ENCODE assay signal across 9 cellular contexts in the genomic region with DNA sequence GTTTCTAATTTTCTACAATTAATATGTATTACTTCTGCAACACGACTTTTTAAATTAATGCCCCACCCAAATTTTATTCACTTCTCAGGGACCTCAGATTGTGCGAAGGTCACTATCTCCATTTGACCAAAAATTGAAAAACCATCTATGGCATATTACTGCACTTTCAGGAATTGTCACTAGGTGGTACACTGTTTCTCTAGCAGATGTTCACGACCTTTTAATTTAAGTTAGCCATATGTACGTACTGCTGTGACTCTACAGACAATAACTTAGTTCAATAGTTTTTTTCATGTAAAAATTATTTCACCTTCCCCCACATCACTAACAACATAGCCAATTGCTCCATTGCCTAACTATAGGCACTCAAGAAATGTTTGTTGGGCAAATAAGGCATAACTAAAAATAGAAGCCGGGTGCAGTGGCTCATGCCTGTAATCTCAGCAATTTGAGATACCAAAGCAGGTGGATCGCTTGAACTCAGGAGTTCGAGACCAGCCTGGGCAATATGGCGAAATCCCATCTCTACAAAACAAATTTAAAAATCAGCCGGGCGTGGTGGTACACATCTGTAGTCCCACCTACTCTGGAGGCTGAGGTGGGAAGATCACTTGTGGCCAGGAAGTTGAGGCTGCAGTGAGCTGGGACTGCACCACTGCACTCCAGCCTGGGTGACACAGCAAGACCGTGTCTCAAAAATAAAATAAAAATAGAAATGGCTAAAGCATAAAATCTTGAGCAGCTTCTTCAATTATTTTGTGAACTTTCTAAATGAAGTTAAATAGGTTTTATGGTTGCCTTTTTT.
A peak's percentile ranks its signal among the peaks of the same experiment; 100 is the strongest.
DNase-seq lines count a peak whose midpoint lies in the region; ATAC-seq, FAIRE-seq and TF ChIP-seq lines count a peak whose summit lies in the region.
"Had no signal": no experiment of that assay in that cellular context is flagged by ENCODE, and none has a peak within 500 bp of the region (broad histone marks: within the 10 kb centered on the region; RNA-seq: fewer than 3 reads in every experiment).

No MANE protein-coding gene starts in this region.

- peaks cover 3 to 18% of the 10 kb centered on the region in 2 experiments; a peak in 3 of 4 replicates for H3K4me1 ChIP-seq in HCT116 (ENCODE audit: control insufficient read depth in 1 of 2, insufficient read depth in 2 of 2, low read length in 2 of 2)
- H3K4me1 ChIP-seq in astrocyte (ENCODE audit: insufficient read depth, low read length) = no peaks in the 10 kb centered on the region

- H3K4me1 Mint-ChIP-seq in astrocyte (ENCODE audit: low read depth, unreplicated experiment) (no peaks in the 10 kb centered on the region), mesothelial cell of epicardium (no peaks in the 10 kb centered on the region)
- H3K4me1 Mint-ChIP-seq in activated CD4-positive, alpha-beta memory T cell treated with anti-CD3 and anti-CD28 coated beads for 36 hours (ENCODE audit: low read depth) = no peaks in the 10 kb centered on the region
- H3K4me1 Mint-ChIP-seq: central memory CD8-positive, alpha-beta T cell had no signal

- H3K27ac ChIP-seq in HCT116 (ENCODE audit: low read depth, low read length) (no peak overlapping the region), astrocyte (ENCODE audit: low read depth, low read length) (no peak overlapping the region)

- RAD21 ChIA-PET in HCT116 (lab: Charles Lee; ENCODE audit: low non-redundant PET in 1 of 2, low total read pairs in 2 of 2, uncharacterized antibody in 2 of 2, unreplicated experiment in 2 of 2) = no interaction called here

- no peaks in the 10 kb centered on the region for H3K79me2 ChIP-seq in HCT116 (ENCODE audit: insufficient read depth, low read length)
- H3K79me2 ChIP-seq in astrocyte (ENCODE audit: insufficient read depth, low read length) = no peaks in the 10 kb centered on the region

- H3K4me3 ChIP-seq in HCT116 (replicated peaks in 1 of 2; ENCODE audit: low read depth in 1 of 2, low read length in 2 of 2) (no peak overlapping the region), astrocyte (ENCODE audit: insufficient read depth, low read depth, low read length) (no peak overlapping the region)

- TF ChIP-seq CTCF in HCT116 (IDR thresholded peaks at IDR 0.05 in 2 of 3, conservative IDR thresholded peaks at IDR 0.05 in 1 of 3; ENCODE audit: borderline replicate concordance in 1 of 3, insufficient read depth in 1 of 3, low read depth in 2 of 3, low read length in 2 of 3) = peak; percentile 32 to 69 (median 64); a peak in 5 of 6 replicates
- TF ChIP-seq CTCF in astrocyte (IDR thresholded peaks at IDR 0.05; ENCODE audit: insufficient read depth, low read depth, low read length) = peak; percentile 59
- peak; percentile 77 for TF ChIP-seq CTCF in mesothelial cell of epicardium (IDR thresholded peaks at IDR 0.05; ENCODE audit: unreplicated experiment)

- H4K20me1 ChIP-seq in HCT116 (ENCODE audit: insufficient read depth) (no peaks in the 10 kb centered on the region), astrocyte (ENCODE audit: insufficient read depth, low read length) (no peaks in the 10 kb centered on the region)

- FAIRE-seq in astrocyte (lab: Jason Lieb, UNC) = no peak

- no peaks in the 10 kb centered on the region for H3K9me3 Mint-ChIP-seq in astrocyte (ENCODE audit: unreplicated experiment)
- H3K9me3 Mint-ChIP-seq in mesothelial cell of epicardium = no peaks in the 10 kb centered on the region
- H3K9me3 Mint-ChIP-seq in activated CD4-positive, alpha-beta memory T cell treated with anti-CD3 and anti-CD28 coated beads for 36 hours = no peaks in the 10 kb centered on the region
- H3K9me3 Mint-ChIP-seq: central memory CD8-positive, alpha-beta T cell had no signal

- no peaks in the 10 kb centered on the region for H3K27me3 Mint-ChIP-seq in astrocyte (ENCODE audit: low read depth, unreplicated experiment)
- no peaks in the 10 kb centered on the region for H3K27me3 Mint-ChIP-seq in mesothelial cell of epicardium (ENCODE audit: low read depth)
- peaks cover 2% of the 10 kb centered on the region for H3K27me3 Mint-ChIP-seq in activated CD4-positive, alpha-beta memory T cell treated with anti-CD3 and anti-CD28 coated beads for 36 hours

- H3K9me3 ChIP-seq in HCT116 (ENCODE audit: control insufficient read depth in 1 of 2, insufficient read depth in 1 of 2, low read depth in 1 of 2, low read length in 2 of 2) (no peaks in the 10 kb centered on the region), astrocyte (ENCODE audit: insufficient read depth, low read depth, low read length) (no peaks in the 10 kb centered on the region)

- H3K36me3 ChIP-seq in HCT116 (ENCODE audit: control insufficient read depth in 1 of 2, insufficient read depth in 2 of 2, low read length in 2 of 2) (no peaks in the 10 kb centered on the region), astrocyte (ENCODE audit: insufficient read depth, low read length) (no peaks in the 10 kb centered on the region)

- no peaks in the 10 kb centered on the region for H3K36me3 Mint-ChIP-seq in astrocyte (ENCODE audit: low read depth, unreplicated experiment)
- H3K36me3 Mint-ChIP-seq in mesothelial cell of epicardium = no peaks in the 10 kb centered on the region
- no peaks in the 10 kb centered on the region for H3K36me3 Mint-ChIP-seq in activated CD4-positive, alpha-beta memory T cell treated with anti-CD3 and anti-CD28 coated beads for 36 hours

- BruUV-seq in HCT116 (replicated peaks; lab: Mats Ljungman, UMichigan) = no TSS peak

- peak; percentile 82 for ATAC-seq in HCT116
- ATAC-seq in HG03457 (IDR thresholded peaks at IDR 0.05; ENCODE audit: unreplicated experiment) = no peak

- no peaks in the 10 kb centered on the region for H3K9me2 ChIP-seq in HCT116 (ENCODE audit: insufficient read depth)

- TF ChIP-seq RAD21 in HCT116 (IDR thresholded peaks at IDR 0.05; ENCODE audit: low read depth) = peak; percentile 58

- H2AFZ ChIP-seq in HCT116 (ENCODE audit: low read depth, low read length, poor library complexity, severe bottlenecking) (peak overlapping the region; percentile 96), astrocyte (ENCODE audit: low read depth, low read length) (no peak overlapping the region)

- CTCF ChIA-PET in HCT116 (lab: Charles Lee) = no interaction called here
- CTCF ChIA-PET in activated CD4-positive, alpha-beta memory T cell treated with anti-CD3 and anti-CD28 coated beads for 36 hours (lab: Charles Lee) = interaction anchor here (0.8 to 1.5 kb wide), 2 partner anchors 17 to 226 kb away, joined by 3 read pairs; no protein-coding TSS in a partner anchor

- no peak for TF ChIP-seq POLR2A in HCT116 (IDR thresholded peaks at IDR 0.05; ENCODE audit: borderline replicate concordance, extremely low read depth, insufficient read depth, insufficient read length)

- DNase-seq in NCI-H510A treated with DMSO at 0.1 percent for 48 hours (lab: John Stamatoyannopoulos, UW) (peak; percentile 95), NCI-H510A (lab: John Stamatoyannopoulos, UW) (no peak), HCT116 (ENCODE audit: low read depth, low spot score) (peak; percentile 32), NCI-H146 (lab: John Stamatoyannopoulos, UW) (peak; percentile 19), astrocyte (ENCODE audit: low read depth) (peak; percentile 5), mesothelial cell of epicardium (ENCODE audit: low spot score in 2 of 2, unreplicated experiment in 2 of 2) (no peak)
- no peak for DNase-seq in activated CD4-positive, alpha-beta memory T cell treated with anti-CD3 and anti-CD28 coated beads for 36 hours

- no peak overlapping the region for H3K27ac Mint-ChIP-seq in astrocyte (ENCODE audit: unreplicated experiment)
- no peak overlapping the region for H3K27ac Mint-ChIP-seq in mesothelial cell of epicardium
- no peak overlapping the region for H3K27ac Mint-ChIP-seq in activated CD4-positive, alpha-beta memory T cell treated with anti-CD3 and anti-CD28 coated beads for 36 hours

- H3K27me3 ChIP-seq in HCT116 (ENCODE audit: insufficient read depth, low read length) (no peaks in the 10 kb centered on the region), astrocyte (ENCODE audit: insufficient read depth, low read length) (no peaks in the 10 kb centered on the region)

- H3K9ac ChIP-seq in HCT116 (ENCODE audit: low read length) (no peak overlapping the region), astrocyte (ENCODE audit: low read length) (no peak overlapping the region)

- POLR2A ChIA-PET in HCT116 (lab: Charles Lee) = no interaction called here
- POLR2A ChIA-PET in activated CD4-positive, alpha-beta memory T cell treated with anti-CD3 and anti-CD28 coated beads for 36 hours (lab: Charles Lee) = no interaction called here

- H3K4me3 Mint-ChIP-seq in astrocyte (ENCODE audit: unreplicated experiment) = no peak overlapping the region
- H3K4me3 Mint-ChIP-seq in mesothelial cell of epicardium = no peak overlapping the region
- no peak overlapping the region for H3K4me3 Mint-ChIP-seq in activated CD4-positive, alpha-beta memory T cell treated with anti-CD3 and anti-CD28 coated beads for 36 hours
- H3K4me3 Mint-ChIP-seq: central memory CD8-positive, alpha-beta T cell had no signal

- intact Hi-C loops in HCT116 (cut with micrococcal nuclease) = loop anchor here (2.0 to 10.0 kb wide), 2 partner anchors 268 to 1474 kb away; no protein-coding TSS in a partner anchor
- intact Hi-C loops in activated CD4-positive, alpha-beta memory T cell treated with anti-CD3 and anti-CD28 coated beads for 36 hours (cut with micrococcal nuclease) = no loop called here

- peak overlapping the region; percentile 47 for H3K4me2 ChIP-seq in HCT116 (ENCODE audit: low read length)
- H3K4me2 ChIP-seq in astrocyte (ENCODE audit: low read length) = no peak overlapping the region

TF ChIP-seq in HCT116, 20 proteins besides CTCF, POLR2A, EP300 and RAD21:
- no peak for TF ChIP-seq CEBPB (IDR thresholded peaks at IDR 0.05; ENCODE audit: low read depth)
- no peak for TF ChIP-seq ZNF274 (IDR thresholded peaks at IDR 0.05; ENCODE audit: low read depth, low read length)
- 0 out of 2 replicates have a peak, but pooled peaks have one; percentile 26 for TF ChIP-seq SRF (IDR thresholded peaks at IDR 0.05; ENCODE audit: low read depth)
TF ChIP-seq in HCT116: peak in this region for 1.

Comparison
In these comparisons a context has a peak if more than half of its experiments do, and no peak if none do; other contexts are left out.
1. DNase-seq: peak in NCI-H510A treated with DMSO at 0.1 percent for 48 hours (single experiment), HCT116 (single experiment), NCI-H146 (single experiment) and astrocyte (single experiment); none in NCI-H510A (single experiment), mesothelial cell of epicardium (0 of 2) and activated CD4-positive, alpha-beta memory T cell treated with anti-CD3 and anti-CD28 coated beads for 36 hours (single experiment).
2. Peak in every context shown above with its lines, with median percentiles within 50 percentile points of each other: CTCF ChIP-seq.